Comparison of ENCODE assay signal across 25 cellular contexts in genomic region chr6:125151715-125152114, GRCh38. TPM values are rescaled to one million over a fixed set of nuclear protein-coding genes. Genes with fewer than 3 reads are reported as not detected.
"Had no signal": no experiment of that assay in that cellular context is flagged by ENCODE, and none has a peak within 500 bp of the region (broad histone marks: within the 10 kb centered on the region; RNA-seq: fewer than 3 reads in every experiment).

No MANE protein-coding gene starts in this region.

- H3K9me3 Mint-ChIP-seq: activated naive CD4-positive, alpha-beta T cell treated with anti-CD3 and anti-CD28 coated beads, Interleukin-2, amount 50 U/mL, for 24 hours; activated T-helper 1 cell treated with anti-CD3 and anti-CD28 coated beads, Interleukin-12 subunit alpha, Interleukin-12 subunit beta, Interleukin-2, Interleukin-4 antibody, amounts not matched to agents 30 ng/mL and 10 ng/mL and 1 ng/mL, durations not matched to agents 14 hours and 24 hours and 36 hours; endodermal cell; memory B cell had no signal

- H3K27ac Mint-ChIP-seq: activated CD8-positive, alpha-beta T cell treated with anti-CD3 and anti-CD28 coated beads, Interleukin-2, amount 10 ng/mL, durations not matched to agents 7 days and 5 days; activated naive CD4-positive, alpha-beta T cell treated with anti-CD3 and anti-CD28 coated beads, Interleukin-2, amount 50 U/mL, for 24 hours; activated T-helper 1 cell treated with anti-CD3 and anti-CD28 coated beads, Interleukin-12 subunit alpha, Interleukin-12 subunit beta, Interleukin-2, Interleukin-4 antibody, amounts not matched to agents 30 ng/mL and 10 ng/mL and 1 ng/mL, durations not matched to agents 14 hours and 24 hours and 36 hours; endodermal cell; memory B cell; progenitor cell of endocrine pancreas had no signal

- FAIRE-seq: islet of Langerhans, TTC549 had no signal

- H3K36me3 Mint-ChIP-seq: activated naive CD4-positive, alpha-beta T cell treated with anti-CD3 and anti-CD28 coated beads, Interleukin-2, amount 50 U/mL, for 24 hours; memory B cell had no signal

- H3K4me1 Mint-ChIP-seq: endodermal cell had no signal

- H3K4me3 Mint-ChIP-seq: activated CD8-positive, alpha-beta T cell treated with anti-CD3 and anti-CD28 coated beads, Interleukin-2, amount 10 ng/mL, durations not matched to agents 7 days and 5 days; activated naive CD4-positive, alpha-beta T cell treated with anti-CD3 and anti-CD28 coated beads, Interleukin-2, amount 50 U/mL, for 24 hours; activated T-helper 1 cell treated with anti-CD3 and anti-CD28 coated beads, Interleukin-12 subunit alpha, Interleukin-12 subunit beta, Interleukin-2, Interleukin-4 antibody, amounts not matched to agents 30 ng/mL and 10 ng/mL and 1 ng/mL, durations not matched to agents 14 hours and 24 hours and 36 hours; endodermal cell; memory B cell had no signal

- DNase-seq: activated CD4-positive, alpha-beta T cell treated with anti-CD3 and anti-CD28 coated beads, Interleukin-2, amount 50 U/mL, for 1 hour; activated CD4-positive, CD25-positive, alpha-beta regulatory T cell treated with anti-CD3 and anti-CD28 coated beads, Interleukin-2, amount 50 U/mL, for 72 hours; activated CD8-positive, alpha-beta T cell treated with anti-CD3 and anti-CD28 coated beads, Interleukin-2, amount 10 ng/mL, durations not matched to agents 7 days and 5 days; activated gamma-delta T cell; anterior cingulate cortex; body of pancreas; cortex of kidney; endodermal cell; heart left ventricle; retina; sigmoid colon; stimulated activated CD4-positive, alpha-beta T cell treated with anti-CD3 and anti-CD28 coated beads, Interleukin-2, amount 100 ng/mL, for 48 hours; stimulated activated CD8-positive, alpha-beta memory T cell treated with anti-CD3 and anti-CD28 coated beads, Interleukin-4, amount 100 ng/mL, for 48 hours; stimulated activated naive CD4-positive, alpha-beta T cell; WERI-Rb-1 had no signal

- H3K27ac ChIP-seq: body of pancreas, cardiac muscle cell, epithelial cell of prostate, heart left ventricle, sigmoid colon, thoracic aorta, WERI-Rb-1 had no signal

RNA-seq across cellular contexts. Expression of gene TPD52L1, which starts 1.9 kb away (rescaled TPM):
- total RNA-seq: activated CD8-positive, alpha-beta T cell treated with anti-CD3 and anti-CD28 coated beads, Interleukin-2, amount 10 ng/mL, durations not matched to agents 7 days and 5 days; T-helper 2 cell treated with Interferon-gamma antibody and Interleukin-4, amounts not matched to agents 100 ng/mL and 5 ng/mL, for 36 hours had no signal
